24 cellular contexts compared by ENCODE assay signal in the genomic region with DNA sequence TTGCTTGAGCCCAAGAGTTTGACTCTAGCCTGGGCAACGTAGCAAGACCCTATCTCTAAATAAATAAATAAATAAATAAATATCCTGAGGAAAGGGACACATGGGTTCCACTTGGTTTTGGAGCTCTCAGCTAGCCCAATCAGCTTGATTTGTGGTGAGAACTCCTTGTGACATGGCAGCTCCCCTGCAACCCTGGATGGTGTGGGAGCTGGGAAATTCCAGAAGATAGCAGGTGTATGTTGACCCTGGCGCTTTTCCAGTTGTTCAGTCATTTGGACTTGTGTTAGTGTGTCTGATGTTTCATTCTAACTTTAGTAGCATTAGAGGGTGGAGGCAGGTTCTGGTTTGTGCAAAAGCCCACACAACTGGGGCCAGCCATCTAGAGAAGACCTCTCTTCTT.
"Had no signal": no experiment of that assay in that cellular context is flagged by ENCODE, and none has a peak within 500 bp of the region (broad histone marks: within the 10 kb centered on the region; RNA-seq: fewer than 3 reads in every experiment).

No MANE protein-coding gene starts in this region.

- DNase-seq: stimulated activated CD4-positive, alpha-beta T cell treated with anti-CD3 and anti-CD28 coated beads, Interleukin-2, amount 100 ng/mL, for 48 hours; stimulated activated CD4-positive, alpha-beta T cell treated with anti-CD3 and anti-CD28 coated beads, Interleukin-4, amount 100 ng/mL, for 1 hour; stimulated activated CD4-positive, alpha-beta T cell treated with anti-CD3 and anti-CD28 coated beads, Interleukin-4, amount 100 ng/mL, for 24 hours; stimulated activated CD4-positive, alpha-beta T cell treated with anti-CD3 and anti-CD28 coated beads, Interleukin-4, amount 100 ng/mL, for 4 hours; stimulated activated CD8-positive, alpha-beta memory T cell treated with anti-CD3 and anti-CD28 coated beads, Interleukin-4, amount 100 ng/mL, for 48 hours; stimulated activated naive B cell treated with anti-CD40 and anti-IgM and Interleukin-4, amounts not matched to agents 10 μg/mL and 1 μg/mL and 100 μg/mL, for 72 hours; stimulated activated naive CD4-positive, alpha-beta T cell; stimulated activated naive CD4-positive, alpha-beta T cell treated with Interleukin-2 at 50 U/mL for 16 hours; stimulated activated naive CD8-positive, alpha-beta T cell treated with anti-CD3 and anti-CD28 coated beads, Interleukin-15, amount 100 ng/mL, for 72 hours; stimulated activated naive CD8-positive, alpha-beta T cell treated with anti-CD3 and anti-CD28 coated beads, Interleukin-15, Interleukin-2, amounts not matched to agents 100 U/mL and 50 U/mL, for 24 hours; stomach; substantia nigra; testis; thyroid gland; tibial artery; transverse colon; trophoblast cell; upper lobe of left lung; upper lobe of right lung; uterus had no signal

- H3K36me3 Mint-ChIP-seq: stimulated activated effector memory CD8-positive, alpha-beta T cell treated with anti-CD3 and anti-CD28 coated beads, Interleukin-12 subunit alpha, Interleukin-12 subunit beta, amount 100 ng/mL, for 72 hours; stimulated activated memory B cell treated with anti-CD40 and anti-IgM and Interleukin-4, amounts not matched to agents 10 μg/mL and 1 μg/mL and 100 μg/mL, for 72 hours; stimulated activated naive B cell treated with anti-CD40 and anti-IgM and Interleukin-4, amounts not matched to agents 10 μg/mL and 1 μg/mL and 100 μg/mL, for 72 hours; type B pancreatic cell had no signal

- H3K27me3 Mint-ChIP-seq: stimulated activated naive B cell treated with anti-CD40 and anti-IgM and Interleukin-4, amounts not matched to agents 10 μg/mL and 1 μg/mL and 100 μg/mL, for 72 hours; stimulated activated naive CD8-positive, alpha-beta T cell treated with anti-CD3 and anti-CD28 coated beads, Interleukin-15, amount 100 ng/mL, for 72 hours; stimulated activated naive CD8-positive, alpha-beta T cell treated with anti-CD3 and anti-CD28 coated beads, Interleukin-15, Interleukin-2, amounts not matched to agents 100 ng/mL and 50 ng/mL, for 24 hours; type B pancreatic cell had no signal

- H3K4me1 Mint-ChIP-seq: stimulated activated effector memory CD8-positive, alpha-beta T cell treated with anti-CD3 and anti-CD28 coated beads, Interleukin-12 subunit alpha, Interleukin-12 subunit beta, amount 100 ng/mL, for 72 hours; stimulated activated memory B cell treated with anti-CD40 and anti-IgM and Interleukin-4, amounts not matched to agents 10 μg/mL and 1 μg/mL and 100 μg/mL, for 72 hours; stimulated activated naive B cell treated with anti-CD40 and anti-IgM and Interleukin-4, amounts not matched to agents 10 μg/mL and 1 μg/mL and 100 μg/mL, for 72 hours; stimulated activated naive CD8-positive, alpha-beta T cell treated with anti-CD3 and anti-CD28 coated beads, Interleukin-15, amount 100 ng/mL, for 72 hours had no signal

- H3K4me3 Mint-ChIP-seq: stimulated activated effector memory CD8-positive, alpha-beta T cell treated with anti-CD3 and anti-CD28 coated beads, Interleukin-12 subunit alpha, Interleukin-12 subunit beta, amount 100 ng/mL, for 72 hours; stimulated activated memory B cell treated with anti-CD40 and anti-IgM and Interleukin-4, amounts not matched to agents 10 μg/mL and 1 μg/mL and 100 μg/mL, for 72 hours; stimulated activated naive B cell treated with anti-CD40 and anti-IgM and Interleukin-4, amounts not matched to agents 10 μg/mL and 1 μg/mL and 100 μg/mL, for 72 hours; stimulated activated naive CD8-positive, alpha-beta T cell treated with anti-CD3 and anti-CD28 coated beads, Interleukin-15, amount 100 ng/mL, for 72 hours; stimulated activated naive CD8-positive, alpha-beta T cell treated with anti-CD3 and anti-CD28 coated beads, Interleukin-15, Interleukin-2, amounts not matched to agents 100 ng/mL and 50 ng/mL, for 24 hours; type B pancreatic cell had no signal

- ATAC-seq: stimulated activated effector memory CD8-positive, alpha-beta T cell treated with anti-CD3 and anti-CD28 coated beads, Interleukin-12 subunit alpha, Interleukin-12 subunit beta, amount 100 ng/mL, for 72 hours; stimulated activated memory B cell treated with anti-CD40 and anti-IgM and Interleukin-4, amounts not matched to agents 10 μg/mL and 1 μg/mL and 100 μg/mL, for 72 hours; stimulated activated naive B cell treated with anti-CD40 and anti-IgM and Interleukin-4, amounts not matched to agents 10 μg/mL and 1 μg/mL and 100 μg/mL, for 72 hours; stimulated activated naive CD8-positive, alpha-beta T cell treated with anti-CD3 and anti-CD28 coated beads, Interleukin-15, amount 100 ng/mL, for 72 hours; stimulated activated naive CD8-positive, alpha-beta T cell treated with anti-CD3 and anti-CD28 coated beads, Interleukin-15, Interleukin-2, amounts not matched to agents 100 U/mL and 50 U/mL, for 24 hours; upper lobe of right lung had no signal

- H3K27ac Mint-ChIP-seq: stimulated activated effector memory CD8-positive, alpha-beta T cell treated with anti-CD3 and anti-CD28 coated beads, Interleukin-12 subunit alpha, Interleukin-12 subunit beta, amount 100 ng/mL, for 72 hours; stimulated activated memory B cell treated with anti-CD40 and anti-IgM and Interleukin-4, amounts not matched to agents 10 μg/mL and 1 μg/mL and 100 μg/mL, for 72 hours; stimulated activated naive B cell treated with anti-CD40 and anti-IgM and Interleukin-4, amounts not matched to agents 10 μg/mL and 1 μg/mL and 100 μg/mL, for 72 hours; stimulated activated naive CD8-positive, alpha-beta T cell treated with anti-CD3 and anti-CD28 coated beads, Interleukin-15, Interleukin-2, amounts not matched to agents 100 ng/mL and 50 ng/mL, for 24 hours; type B pancreatic cell had no signal
